Comparison of ENCODE assay signal across 9 cellular contexts in the genomic region with DNA sequence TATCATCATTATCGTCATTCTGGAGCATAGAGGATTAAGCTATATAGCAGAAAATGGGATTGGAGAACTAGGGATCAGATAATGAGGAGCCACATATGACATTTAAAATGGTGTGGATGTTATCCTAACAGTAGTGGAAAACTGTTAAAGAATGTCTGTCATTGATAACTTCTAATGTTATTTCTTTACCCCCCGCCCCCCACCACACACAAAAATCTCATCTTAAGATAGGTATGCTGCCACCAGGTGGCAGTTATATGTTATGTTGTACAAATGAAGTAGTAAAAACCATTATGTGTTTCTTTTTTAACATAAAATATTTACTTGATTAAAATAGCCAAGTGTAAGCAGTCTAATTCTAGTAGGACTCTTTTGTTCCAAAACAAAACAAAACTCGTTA. TPM values are rescaled to one million over a fixed set of nuclear protein-coding genes. Genes with fewer than 3 reads are reported as not detected.
DNase-seq lines count a peak whose midpoint lies in the region; ATAC-seq and TF ChIP-seq lines count a peak whose summit lies in the region.
"Had no signal": no experiment of that assay in that cellular context is flagged by ENCODE, and none has a peak within 500 bp of the region (broad histone marks: within the 10 kb centered on the region; RNA-seq: fewer than 3 reads in every experiment).

No MANE protein-coding gene starts in this region.

- POLR2A ChIA-PET in HEK293 (lab: Yijun Ruan, JAX): no interaction called here

- H3K4me3 ChIP-seq in HEK293 (ENCODE audit: low read depth, low read length): no peak overlapping the region

- no peaks in the 10 kb centered on the region for H3K36me3 ChIP-seq in HEK293 (ENCODE audit: control insufficient read depth in 2 of 2, insufficient read depth in 1 of 2, low read length in 2 of 2)

- no peaks in the 10 kb centered on the region for H3K9me3 Mint-ChIP-seq in Calu3 (ENCODE audit: low read depth, unreplicated experiment)
- H3K9me3 Mint-ChIP-seq: activated naive CD4-positive, alpha-beta T cell treated with anti-CD3 and anti-CD28 coated beads, Interleukin-2, amount 50 U/mL, for 24 hours had no signal

- no peak for DNase-seq in Calu3
- no peak for DNase-seq in T-helper 17 cell
- no peak for DNase-seq in left lobe of liver (ENCODE audit: low spot score)
- DNase-seq in GOT3 (lab: John Stamatoyannopoulos, UW): no peak
- DNase-seq in NCI-H2029 treated with DMSO at 0.1 percent for 48 hours (lab: John Stamatoyannopoulos, UW): no peak
- no peak for DNase-seq in cortex of kidney (lab: John Stamatoyannopoulos, UW)

- H3K27ac ChIP-seq in HEK293 (ENCODE audit: extremely low read depth, low read depth, low read length): no peak overlapping the region

- H3K36me3 Mint-ChIP-seq in Calu3 (ENCODE audit: insufficient read depth, unreplicated experiment) (no peaks in the 10 kb centered on the region), T-helper 17 cell (ENCODE audit: low read depth) (peaks cover 3% of the 10 kb centered on the region)

- CTCF ChIA-PET in Calu3 (lab: Charles Lee) (interaction anchor here (0.6 to 0.8 kb wide), 2 partner anchors 73 to 247 kb away, joined by 3 to 6 read pairs; no protein-coding TSS in a partner anchor), HEK293 (lab: Yijun Ruan, JAX) (interaction anchor here (0.6 to 1.1 kb wide), 3 partner anchors 10 to 174 kb away, joined by 3 read pairs; no protein-coding TSS in a partner anchor)

- no peaks in the 10 kb centered on the region for H3K9me3 ChIP-seq in HEK293 (ENCODE audit: control insufficient read depth, insufficient read depth, low read depth, low read length)
- no peaks in the 10 kb centered on the region for H3K9me3 ChIP-seq in T-helper 17 cell (ENCODE audit: control insufficient read depth, low read length, poor library complexity, severe bottlenecking)

- peaks cover 9% of the 10 kb centered on the region; the same call in 1 of the 2 replicates for H3K4me1 ChIP-seq in HEK293 (ENCODE audit: control insufficient read depth, insufficient read depth, low read length)

- no TSS peak for BruUV-seq in Calu3 (replicated peaks; lab: Mats Ljungman, UMichigan)

- ATAC-seq in T-helper 17 cell (no peak), left lobe of liver (peak; percentile 47), HG02852 (IDR thresholded peaks at IDR 0.05; ENCODE audit: unreplicated experiment) (no peak)

- peak; percentile 19 for TF ChIP-seq CTCF in Calu3 (IDR thresholded peaks at IDR 0.05; ENCODE audit: unreplicated experiment)
- TF ChIP-seq CTCF in HEK293 (tag by site-specific recombination; IDR thresholded peaks at IDR 0.05): no peak

- H3K4me1 Mint-ChIP-seq in Calu3 (ENCODE audit: low read depth, unreplicated experiment) (peaks cover 19% of the 10 kb centered on the region), T-helper 17 cell (peaks cover 38% of the 10 kb centered on the region)

- H3K27me3 Mint-ChIP-seq in Calu3 (ENCODE audit: unreplicated experiment) (no peaks in the 10 kb centered on the region), T-helper 17 cell (no peaks in the 10 kb centered on the region)
- H3K27me3 Mint-ChIP-seq: activated naive CD4-positive, alpha-beta T cell treated with anti-CD3 and anti-CD28 coated beads, Interleukin-2, amount 50 U/mL, for 24 hours had no signal

- intact Hi-C loops in Calu3 (cut with micrococcal nuclease; ENCODE audit: unreplicated experiment): loop anchor here (2.0 kb wide), 1 partner anchor 73 kb away; a partner anchor contains a TSS

- H3K27ac Mint-ChIP-seq in Calu3 (ENCODE audit: unreplicated experiment) (no peak overlapping the region), T-helper 17 cell (peak overlapping the region; percentile 56)
- H3K27ac Mint-ChIP-seq: activated naive CD4-positive, alpha-beta T cell treated with anti-CD3 and anti-CD28 coated beads, Interleukin-2, amount 50 U/mL, for 24 hours had no signal

- H3K4me3 Mint-ChIP-seq in Calu3 (ENCODE audit: low read depth, unreplicated experiment): no peak overlapping the region
- H3K4me3 Mint-ChIP-seq in T-helper 17 cell: no peak overlapping the region
- H3K4me3 Mint-ChIP-seq: activated naive CD4-positive, alpha-beta T cell treated with anti-CD3 and anti-CD28 coated beads, Interleukin-2, amount 50 U/mL, for 24 hours had no signal

TF ChIP-seq in HEK293, 187 proteins besides CTCF, POLR2A, EP300 and RAD21:
- TF ChIP-seq ZNF610 (tag by site-specific recombination; IDR thresholded peaks at IDR 0.05; ENCODE audit: borderline replicate concordance): no peak
- 0 out of 2 replicates have a peak, but pooled peaks have one; percentile 30 for TF ChIP-seq ZNF391 (tag by site-specific recombination; IDR thresholded peaks at IDR 0.05; ENCODE audit: borderline replicate concordance, low read depth)

RNA-seq across cellular contexts. Expression of a gene that starts 13.0 kb away (rescaled TPM):
- total RNA-seq in Calu3 (2022) (28.9 and 33.4 TPM in 2 replicates), T-helper 17 cell (10 to 100 TPM; 70.3 to 74.3 TPM), left lobe of liver (43.9 TPM)
